32 cellular contexts compared by ENCODE assay signal in genomic region chr20:6660441-6660840, GRCh38.
A peak's percentile ranks its signal among the peaks of the same experiment; 100 is the strongest.
DNase-seq lines count a peak whose midpoint lies in the region; ATAC-seq, FAIRE-seq and TF ChIP-seq lines count a peak whose summit lies in the region.
"Had no signal": no experiment of that assay in that cellular context is flagged by ENCODE, and none has a peak within 500 bp of the region (broad histone marks: within the 10 kb centered on the region; RNA-seq: fewer than 3 reads in every experiment).

No MANE protein-coding gene starts in this region.

- intact Hi-C loops in pancreas (cut with DNase I) = no loop called here

- H3K9me3 ChIP-seq in endodermal cell (ENCODE audit: control insufficient read depth, low read length) = peaks cover 27% of the 10 kb centered on the region
- no peaks in the 10 kb centered on the region for H3K9me3 ChIP-seq in pancreas
- H3K9me3 ChIP-seq: A549, adrenal gland, right lobe of liver, thyroid gland had no signal

- H3K4me3 Mint-ChIP-seq in endodermal cell = no peak overlapping the region
- H3K4me3 Mint-ChIP-seq: activated T-cell treated with anti-CD3 and anti-CD28 coated beads, Interleukin-2, amount 50 U/mL, for 4 hours; B cell; CD8-positive, alpha-beta memory T cell; nephron progenitor cell; stimulated activated naive CD8-positive, alpha-beta T cell treated with anti-CD3 and anti-CD28 coated beads, Interleukin-15, Interleukin-2, amounts not matched to agents 100 ng/mL and 50 ng/mL, for 24 hours; T-helper 17 cell had no signal

- peaks cover 14% of the 10 kb centered on the region for H3K4me1 ChIP-seq in endodermal cell (ENCODE audit: control insufficient read depth, insufficient read depth, low read length)
- no peaks in the 10 kb centered on the region for H3K4me1 ChIP-seq in pancreas
- H3K4me1 ChIP-seq: A549, adrenal gland had no signal

- no peak for FAIRE-seq in pancreas (lab: Jason Lieb, UNC)
- FAIRE-seq: A549, GM18507, H54 had no signal

- no peak overlapping the region for H3K4me3 ChIP-seq in endodermal cell (ENCODE audit: low read length)
- H3K4me3 ChIP-seq in pancreas = no peak overlapping the region
- H3K4me3 ChIP-seq: A549, adrenal gland, right lobe of liver, SK-N-MC, thyroid gland had no signal

- DNase-seq in HT-29 (ENCODE audit: low spot score) (peak; percentile 68), endodermal cell (peak; percentile 77), left kidney (ENCODE audit: low read depth, low spot score) (peak; percentile 28), pancreas (peak in 4 of 6 donors; percentile 21 to 44 (median 26)), T-helper 2 cell (no peak), NCI-H345 treated with DMSO at 0.1 percent for 48 hours (lab: John Stamatoyannopoulos, UW; ENCODE audit: unreplicated experiment) (no peak)
- DNase-seq: activated CD4-positive, alpha-beta T cell treated with anti-CD3 and anti-CD28 coated beads for 4 hours; activated CD8-positive, alpha-beta memory T cell treated with anti-CD3 and anti-CD28 coated beads for 24 hours; activated T-cell treated with anti-CD3 and anti-CD28 coated beads, Interleukin-2, amount 50 U/mL, for 4 hours; adrenal gland; brain microvascular endothelial cell; CD8-positive, alpha-beta memory T cell; effector memory CD4-positive, alpha-beta T cell; GDM1; glutamatergic neuron; Kasumi-1; midbrain; NCI-H187; NCI-H69; nephron progenitor cell; RPMI8226; T-helper 17 cell; thyroid gland had no signal

- no peak overlapping the region for H3K9ac ChIP-seq in endodermal cell (ENCODE audit: extremely low read depth, low read length, poor library complexity, severe bottlenecking)

- peak overlapping the region; percentile 84 for H3K27ac Mint-ChIP-seq in endodermal cell
- H3K27ac Mint-ChIP-seq: B cell; CD8-positive, alpha-beta memory T cell; nephron progenitor cell; stimulated activated naive CD8-positive, alpha-beta T cell treated with anti-CD3 and anti-CD28 coated beads, Interleukin-15, Interleukin-2, amounts not matched to agents 100 ng/mL and 50 ng/mL, for 24 hours; T-helper 17 cell had no signal

- H3K4me1 Mint-ChIP-seq in endodermal cell = peaks cover 43% of the 10 kb centered on the region
- H3K4me1 Mint-ChIP-seq: B cell; CD8-positive, alpha-beta memory T cell; T-helper 17 cell had no signal

- H3K9me3 Mint-ChIP-seq in endodermal cell = peaks cover 13% of the 10 kb centered on the region

- no peaks in the 10 kb centered on the region for H3K27me3 Mint-ChIP-seq in endodermal cell (ENCODE audit: insufficient read depth)
- H3K27me3 Mint-ChIP-seq: B cell; CD8-positive, alpha-beta memory T cell; stimulated activated naive CD8-positive, alpha-beta T cell treated with anti-CD3 and anti-CD28 coated beads, Interleukin-15, Interleukin-2, amounts not matched to agents 100 ng/mL and 50 ng/mL, for 24 hours; T-helper 17 cell had no signal

- peaks cover 3% of the 10 kb centered on the region for H3K36me3 Mint-ChIP-seq in endodermal cell (ENCODE audit: low read depth)
- H3K36me3 Mint-ChIP-seq: CD8-positive, alpha-beta memory T cell had no signal

- ATAC-seq in pancreas (peak; percentile 31 to 86 (median 73)), HG02798 (IDR thresholded peaks at IDR 0.05; ENCODE audit: poor library complexity, unreplicated experiment) (no peak), GM18867 (IDR thresholded peaks at IDR 0.05; ENCODE audit: unreplicated experiment) (no peak)
- ATAC-seq: A549; activated T-cell treated with anti-CD3 and anti-CD28 coated beads, Interleukin-2, amount 50 U/mL, for 4 hours; T-helper 17 cell had no signal

- TF ChIP-seq CTCF in endodermal cell (conservative IDR thresholded peaks at IDR 0.05) (no peak), pancreas (IDR thresholded peaks at IDR 0.05) (no peak)

- H3K27me3 ChIP-seq in endodermal cell (ENCODE audit: control insufficient read depth, insufficient read depth, low read length, poor library complexity, severe bottlenecking) (no peaks in the 10 kb centered on the region), pancreas (no peaks in the 10 kb centered on the region)
- H3K27me3 ChIP-seq: adrenal gland, brain microvascular endothelial cell, right lobe of liver, thyroid gland had no signal

- H3K36me3 ChIP-seq in endodermal cell (ENCODE audit: control insufficient read depth, insufficient read depth, low read length) (no peaks in the 10 kb centered on the region), pancreas (no peaks in the 10 kb centered on the region)
- H3K36me3 ChIP-seq: adrenal gland, brain microvascular endothelial cell, right lobe of liver, thyroid gland had no signal

- 77 to 100% methylated on average over 3 to 5 of the region's 5 CpGs for WGBS in endodermal cell (ENCODE audit: insufficient coverage in 1 of 2, insufficient read length in 1 of 2), 2 experiments
- WGBS in pancreas, 2 donors = 63 to 65% methylated on average over 5 of the region's 5 CpGs

- H3K27ac ChIP-seq in endodermal cell (ENCODE audit: low read depth, low read length) (no peak overlapping the region), pancreas (peak overlapping the region in 2 of 4 donors; percentile 22 to 23)
- H3K27ac ChIP-seq: A549, adrenal gland, brain microvascular endothelial cell, right lobe of liver, SK-N-MC, thyroid gland had no signal

Comparison
In these comparisons a context has a peak if more than half of its experiments do, and no peak if none do; other contexts are left out.
1. DNase-seq: peak in HT-29 (single experiment), endodermal cell (single experiment), left kidney (single experiment) and pancreas (4 of 6); none in T-helper 2 cell (0 of 5) and NCI-H345 treated with DMSO at 0.1 percent for 48 hours (single experiment).
2. ATAC-seq: peak in pancreas (4 of 4); none in HG02798 (single experiment) and GM18867 (single experiment).